Comparison of ENCODE assay signal across 1 cellular context in genomic region chr6:30891816-30892553, GRCh38.
TF ChIP-seq lines count a peak whose summit lies in the region.

No MANE protein-coding gene starts in this region.

TF ChIP-seq in IMR-90, 13 proteins besides CTCF, POLR2A, EP300 and RAD21:
- TF ChIP-seq USF2 (IDR thresholded peaks at IDR 0.05; ENCODE audit: low read depth, low read length) (no peak), BHLHE40 (IDR thresholded peaks at IDR 0.05; ENCODE audit: low read depth, low read length) (no peak)
TF ChIP-seq in IMR-90: peak in this region for 0.
